Comparison of ENCODE assay signal across 1 cellular context in genomic region chr17:82297804-82298537, GRCh38.
TF ChIP-seq lines count a peak whose summit lies in the region.

No MANE protein-coding gene starts in this region.

TF ChIP-seq in HepG2, 621 proteins besides CTCF, POLR2A, EP300 and RAD21 (continued from another document and continues in another):
- TF ChIP-seq, protein P1, sequence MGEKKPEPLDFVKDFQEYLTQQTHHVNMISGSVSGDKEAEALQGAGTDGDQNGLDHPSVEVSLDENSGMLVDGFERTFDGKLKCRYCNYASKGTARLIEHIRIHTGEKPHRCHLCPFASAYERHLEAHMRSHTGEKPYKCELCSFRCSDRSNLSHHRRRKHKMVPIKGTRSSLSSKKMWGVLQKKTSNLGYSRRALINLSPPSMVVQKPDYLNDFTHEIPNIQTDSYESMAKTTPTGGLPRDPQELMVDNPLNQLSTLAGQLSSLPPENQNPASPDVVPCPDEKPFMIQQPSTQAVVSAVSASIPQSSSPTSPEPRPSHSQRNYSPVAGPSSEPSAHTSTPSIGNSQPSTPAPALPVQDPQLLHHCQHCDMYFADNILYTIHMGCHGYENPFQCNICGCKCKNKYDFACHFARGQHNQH (CRISPR knock-in tag; IDR thresholded peaks at IDR 0.05), result peak; percentile 16
- no peak for TF ChIP-seq ZNF782 (CRISPR knock-in tag; IDR thresholded peaks at IDR 0.05; ENCODE audit: borderline replicate concordance)
- TF ChIP-seq ZSCAN12 (CRISPR knock-in tag; IDR thresholded peaks at IDR 0.05), result no peak
- TF ChIP-seq CBX5 (CRISPR knock-in tag; IDR thresholded peaks at IDR 0.05; ENCODE audit: borderline replicate concordance), result peak; percentile 48; the same call in 1 of the 2 replicates
- TF ChIP-seq ZNF10 (CRISPR knock-in tag; IDR thresholded peaks at IDR 0.05; ENCODE audit: borderline replicate concordance, low read depth), result 0 out of 2 replicates have a peak, but pooled peaks have one; percentile 41
- TF ChIP-seq NFRKB (IDR thresholded peaks at IDR 0.05), result no peak
- TF ChIP-seq TAF1 (CRISPR knock-in tag; IDR thresholded peaks at IDR 0.05), result peak; percentile 55; the same call in 1 of the 2 replicates
- TF ChIP-seq ELF3 (CRISPR knock-in tag; IDR thresholded peaks at IDR 0.05), result peak; percentile 81; the same call in 1 of the 2 replicates
- TF ChIP-seq NR2C2 (CRISPR knock-in tag; IDR thresholded peaks at IDR 0.05; ENCODE audit: borderline replicate concordance), result no peak
- TF ChIP-seq ZNF704 (CRISPR knock-in tag; IDR thresholded peaks at IDR 0.05; ENCODE audit: borderline replicate concordance), result 0 out of 2 replicates have a peak, but pooled peaks have one; percentile 28
- TF ChIP-seq ATF1 (CRISPR knock-in tag; IDR thresholded peaks at IDR 0.05), result no peak; the same call in 1 of the 2 replicates
- TF ChIP-seq ZNF768 (CRISPR knock-in tag; IDR thresholded peaks at IDR 0.05), result no peak
- TF ChIP-seq ZNF138 (CRISPR knock-in tag; IDR thresholded peaks at IDR 0.05; ENCODE audit: low read depth), result no peak
- no peak for TF ChIP-seq GPBP1L1 (CRISPR knock-in tag; IDR thresholded peaks at IDR 0.05)
- TF ChIP-seq ISL2 (CRISPR knock-in tag; IDR thresholded peaks at IDR 0.05), result 0 out of 2 replicates have a peak, but pooled peaks have one; percentile 36
- TF ChIP-seq NCOA1 (CRISPR knock-in tag; IDR thresholded peaks at IDR 0.05), result 0 out of 2 replicates have a peak, but pooled peaks have one; percentile 25
- TF ChIP-seq ZBTB8A (CRISPR knock-in tag; IDR thresholded peaks at IDR 0.05; ENCODE audit: borderline replicate concordance, low read depth), result no peak
- TF ChIP-seq ZNF225 (CRISPR knock-in tag; IDR thresholded peaks at IDR 0.05), result peak; percentile 89; the same call in 1 of the 2 replicates
- peak; percentile 72; the same call in 1 of the 2 replicates for TF ChIP-seq NFE2L1 (CRISPR knock-in tag; IDR thresholded peaks at IDR 0.05; ENCODE audit: borderline replicate concordance)
- TF ChIP-seq ZFX (CRISPR knock-in tag; IDR thresholded peaks at IDR 0.05; ENCODE audit: low read depth), result peak; percentile 52; the same call in 1 of the 2 replicates
- TF ChIP-seq RFXANK (CRISPR knock-in tag; IDR thresholded peaks at IDR 0.05), result no peak
- peak; percentile 68; the same call in 1 of the 2 replicates for TF ChIP-seq KLF11 (CRISPR knock-in tag; IDR thresholded peaks at IDR 0.05)
- TF ChIP-seq NKX3-1 (CRISPR knock-in tag; IDR thresholded peaks at IDR 0.05), result 0 out of 2 replicates have a peak, but pooled peaks have one; percentile 22
- TF ChIP-seq U2AF1 (optimal IDR thresholded peaks at IDR 0.05; ENCODE audit: low read depth, low read length), result peak; percentile 51
- TF ChIP-seq FOXP4 (CRISPR knock-in tag; IDR thresholded peaks at IDR 0.05), result 0 out of 2 replicates have a peak, but pooled peaks have one; percentile 47
- peak; percentile 43; the same call in 1 of the 2 replicates for TF ChIP-seq ZNF614 (CRISPR knock-in tag; IDR thresholded peaks at IDR 0.05; ENCODE audit: borderline replicate concordance)
- no peak; the same call in 1 of the 2 replicates for TF ChIP-seq PPARG (CRISPR knock-in tag; conservative IDR thresholded peaks at IDR 0.05)
- TF ChIP-seq ZNF792 (CRISPR knock-in tag; IDR thresholded peaks at IDR 0.05), result peak; percentile 24; the same call in 1 of the 2 replicates
- TF ChIP-seq ATF5 (CRISPR knock-in tag; IDR thresholded peaks at IDR 0.05; ENCODE audit: low read depth), result 0 out of 2 replicates have a peak, but pooled peaks have one; percentile 6
- no peak for TF ChIP-seq HOXA5 (CRISPR knock-in tag; IDR thresholded peaks at IDR 0.05)
- TF ChIP-seq ZNF143 (CRISPR knock-in tag; IDR thresholded peaks at IDR 0.05), result peak; percentile 41; the same call in 1 of the 2 replicates
- no peak for TF ChIP-seq RELA (CRISPR knock-in tag; IDR thresholded peaks at IDR 0.05)
- TF ChIP-seq RFXAP (CRISPR knock-in tag; IDR thresholded peaks at IDR 0.05; ENCODE audit: borderline replicate concordance), result 0 out of 2 replicates have a peak, but pooled peaks have one; percentile 6
- no peak for TF ChIP-seq ZFP82 (CRISPR knock-in tag; IDR thresholded peaks at IDR 0.05; ENCODE audit: borderline replicate concordance)
- peak; percentile 75; the same call in 1 of the 2 replicates for TF ChIP-seq BRD4 (CRISPR knock-in tag; IDR thresholded peaks at IDR 0.05)
- TF ChIP-seq MTERF4 (CRISPR knock-in tag; IDR thresholded peaks at IDR 0.05), result peak; percentile 96
- peak; percentile 13 for TF ChIP-seq HNRNPK (IDR thresholded peaks at IDR 0.05; ENCODE audit: low read depth, low read length, poor library complexity, severe bottlenecking)
- peak; percentile 93 for TF ChIP-seq ZBTB21 (CRISPR knock-in tag; IDR thresholded peaks at IDR 0.05)
- no peak for TF ChIP-seq MXD4 (CRISPR knock-in tag; IDR thresholded peaks at IDR 0.05)
- peak; percentile 73 for TF ChIP-seq ZNF263 (CRISPR knock-in tag; IDR thresholded peaks at IDR 0.05)
- peak; percentile 14; the same call in 1 of the 2 replicates for TF ChIP-seq SMAD9 (CRISPR knock-in tag; IDR thresholded peaks at IDR 0.05)
- 0 out of 2 replicates have a peak, but pooled peaks have one; percentile 25 for TF ChIP-seq ZNF280B (CRISPR knock-in tag; IDR thresholded peaks at IDR 0.05; ENCODE audit: borderline replicate concordance)
- TF ChIP-seq ZSCAN21 (CRISPR knock-in tag; IDR thresholded peaks at IDR 0.05; ENCODE audit: borderline replicate concordance), result peak; percentile 86; the same call in 1 of the 2 replicates
- peak; percentile 57; the same call in 1 of the 2 replicates for TF ChIP-seq YEATS2 (CRISPR knock-in tag; IDR thresholded peaks at IDR 0.05; ENCODE audit: borderline replicate concordance)
- 0 out of 2 replicates have a peak, but pooled peaks have one; percentile 24 for TF ChIP-seq PREB (CRISPR knock-in tag; IDR thresholded peaks at IDR 0.05)
- TF ChIP-seq KAT8 (CRISPR knock-in tag; IDR thresholded peaks at IDR 0.05), result peak; percentile 73
- no peak for TF ChIP-seq SUZ12 (IDR thresholded peaks at IDR 0.05; ENCODE audit: low read depth, low read length)
- TF ChIP-seq NBN (conservative IDR thresholded peaks at IDR 0.05), result no peak
- TF ChIP-seq ZNF619 (CRISPR knock-in tag; IDR thresholded peaks at IDR 0.05), result no peak; the same call in 1 of the 2 replicates
- TF ChIP-seq ZNF788 (CRISPR knock-in tag; IDR thresholded peaks at IDR 0.05; ENCODE audit: borderline replicate concordance), result 0 out of 2 replicates have a peak, but pooled peaks have one; percentile 38
- TF ChIP-seq THYN1 (CRISPR knock-in tag; IDR thresholded peaks at IDR 0.05; ENCODE audit: borderline replicate concordance, low read depth), result no peak
- 0 out of 2 replicates have a peak, but pooled peaks have one; percentile 36 for TF ChIP-seq ZNF17 (CRISPR knock-in tag; IDR thresholded peaks at IDR 0.05)
- TF ChIP-seq ZUFSP (CRISPR knock-in tag; IDR thresholded peaks at IDR 0.05; ENCODE audit: borderline replicate concordance), result no peak
- no peak for TF ChIP-seq PAF1 (CRISPR knock-in tag; IDR thresholded peaks at IDR 0.05)
- peak; percentile 63 for TF ChIP-seq GATAD2A (CRISPR knock-in tag; IDR thresholded peaks at IDR 0.05)
- TF ChIP-seq RXRA (CRISPR knock-in tag; IDR thresholded peaks at IDR 0.05), result peak; percentile 24; the same call in 1 of the 2 replicates
- peak; percentile 41; the same call in 1 of the 2 replicates for TF ChIP-seq ZNF441 (CRISPR knock-in tag; IDR thresholded peaks at IDR 0.05; ENCODE audit: borderline replicate concordance)
- TF ChIP-seq ELF1 (CRISPR knock-in tag; IDR thresholded peaks at IDR 0.05), result peak; percentile 90
- 0 out of 2 replicates have a peak, but pooled peaks have one; percentile 1 for TF ChIP-seq ZNF34 (CRISPR knock-in tag; IDR thresholded peaks at IDR 0.05; ENCODE audit: borderline replicate concordance)
- TF ChIP-seq SRSF1 (optimal IDR thresholded peaks at IDR 0.05; ENCODE audit: low read depth, low read length), result peak; percentile 65
- no peak for TF ChIP-seq ZKSCAN1 (IDR thresholded peaks at IDR 0.05; ENCODE audit: low read length)
- TF ChIP-seq RARA (CRISPR knock-in tag; IDR thresholded peaks at IDR 0.05), result 0 out of 2 replicates have a peak, but pooled peaks have one; percentile 30
- peak; percentile 77 for TF ChIP-seq ZNF292 (CRISPR knock-in tag; IDR thresholded peaks at IDR 0.05; ENCODE audit: borderline replicate concordance, low read depth)
- no peak for TF ChIP-seq MTA3 (CRISPR knock-in tag; IDR thresholded peaks at IDR 0.05)
- 0 out of 2 replicates have a peak, but pooled peaks have one; percentile 12 for TF ChIP-seq RXRB (CRISPR knock-in tag; IDR thresholded peaks at IDR 0.05; ENCODE audit: borderline replicate concordance)
